8 cellular contexts compared by ENCODE assay signal in genomic region chr14:95442633-95443021, GRCh38.
A peak's percentile ranks its signal among the peaks of the same experiment; 100 is the strongest.
DNase-seq lines count a peak whose midpoint lies in the region; ATAC-seq, FAIRE-seq and TF ChIP-seq lines count a peak whose summit lies in the region.

No MANE protein-coding gene starts in this region.

- DNase-seq in A673 (ENCODE audit: low spot score) (peak; percentile 82), NCI-H2196 (lab: John Stamatoyannopoulos, UW; ENCODE audit: unreplicated experiment) (peak; percentile 71), activated B cell treated with CpG ODN at 0.5 μM for 24 hours (peak; percentile 55), bronchial epithelial cell (ENCODE audit: low read depth) (peak; percentile 61), kidney glomerular epithelial cell (lab: John Stamatoyannopoulos, UW) (peak; percentile 53)
- DNase-seq in stimulated activated CD4-positive, alpha-beta T cell treated with anti-CD3 and anti-CD28 coated beads, Interleukin-2, amount 100 ng/mL, for 48 hours, result peak; percentile 70 to 72

- no TSS peak for BruUV-seq in A673 (replicated peaks; lab: Mats Ljungman, UMichigan)

- peaks cover 34% of the 10 kb centered on the region for H3K4me1 Mint-ChIP-seq in activated B cell treated with CpG ODN at 0.5 μM for 24 hours

- H3K27me3 Mint-ChIP-seq in activated B cell treated with CpG ODN at 0.5 μM for 24 hours, result no peaks in the 10 kb centered on the region

- H3K4me3 ChIP-seq in A673 (ENCODE audit: low read depth, low read length, poor library complexity, severe bottlenecking), result no peak overlapping the region
- no peak overlapping the region for H3K4me3 ChIP-seq in bronchial epithelial cell (ENCODE audit: low read depth, low read length)

- H3K36me3 Mint-ChIP-seq in activated B cell treated with CpG ODN at 0.5 μM for 24 hours (ENCODE audit: low read depth), result peaks cover 82% of the 10 kb centered on the region

- H3K9me3 Mint-ChIP-seq in activated B cell treated with CpG ODN at 0.5 μM for 24 hours, result no peaks in the 10 kb centered on the region

- H3K9me3 ChIP-seq in A673 (ENCODE audit: low read depth, low read length, poor library complexity, severe bottlenecking), result no peaks in the 10 kb centered on the region

- no peaks in the 10 kb centered on the region for H3K27me3 ChIP-seq in A673 (replicated peaks; ENCODE audit: insufficient read depth, low read depth, low read length, poor library complexity)
- H3K27me3 ChIP-seq in bronchial epithelial cell (ENCODE audit: control insufficient read depth, insufficient read depth, low read length), result no peaks in the 10 kb centered on the region

- H3K4me1 ChIP-seq in A673 (ENCODE audit: insufficient read depth, low read length, poor library complexity, severe bottlenecking), result no peaks in the 10 kb centered on the region

- intact Hi-C loops in A673 (cut with micrococcal nuclease; ENCODE audit: unreplicated experiment), result loop anchor here (2.0 kb wide), 2 partner anchors 84 to 552 kb away; no protein-coding TSS in a partner anchor
- intact Hi-C loops in activated B cell treated with CpG ODN at 0.5 μM for 24 hours (cut with micrococcal nuclease), result loop anchor here (1.0 to 10.0 kb wide), 6 partner anchors 38 to 552 kb away; partner anchors contain the start of gene TCL1A

- H3K36me3 ChIP-seq in A673 (ENCODE audit: insufficient read depth, low read length, poor library complexity, severe bottlenecking) (no peaks in the 10 kb centered on the region), bronchial epithelial cell (ENCODE audit: control insufficient read depth, insufficient read depth, low read length) (no peaks in the 10 kb centered on the region)

- H3K27ac ChIP-seq in A673 (ENCODE audit: low read depth, low read length, poor library complexity, severe bottlenecking), result no peak overlapping the region

- ATAC-seq in GM18858 (IDR thresholded peaks at IDR 0.05; ENCODE audit: unreplicated experiment) (peak; percentile 72), HG03135 (IDR thresholded peaks at IDR 0.05; ENCODE audit: unreplicated experiment) (peak; percentile 76), activated B cell treated with CpG ODN at 0.5 μM for 24 hours (ENCODE audit: low read depth) (peak; percentile 91)

- peak overlapping the region; percentile 78 for H3K27ac Mint-ChIP-seq in activated B cell treated with CpG ODN at 0.5 μM for 24 hours

- H3K4me3 Mint-ChIP-seq in activated B cell treated with CpG ODN at 0.5 μM for 24 hours, result no peak overlapping the region

- TF ChIP-seq CTCF in A673 (conservative IDR thresholded peaks at IDR 0.05; ENCODE audit: low read depth, low read length), result peak; percentile 90
- no peak for TF ChIP-seq CTCF in activated B cell treated with CpG ODN at 0.5 μM for 24 hours (IDR thresholded peaks at IDR 0.05)
- peak; percentile 96 for TF ChIP-seq CTCF in bronchial epithelial cell (IDR thresholded peaks at IDR 0.05; ENCODE audit: insufficient read depth, low read length, severe bottlenecking)

- POLR2A ChIA-PET in A673 (lab: Charles Lee; ENCODE audit: low non-redundant PET), result no interaction called here
- POLR2A ChIA-PET in activated B cell treated with CpG ODN at 0.5 μM for 24 hours (lab: Charles Lee), result interaction anchor here (1.0 to 1.9 kb wide), 6 partner anchors 76 to 94 kb away, joined by 3 to 16 read pairs (median 6); no protein-coding TSS in a partner anchor

- no peak for FAIRE-seq in bronchial epithelial cell (lab: Jason Lieb, UNC)

- CTCF ChIA-PET in A673 (lab: Charles Lee), result interaction anchor here (0.6 to 1.6 kb wide), 11 partner anchors 8 to 593 kb away, joined by 3 to 24 read pairs (median 4); no protein-coding TSS in a partner anchor
- CTCF ChIA-PET in activated B cell treated with CpG ODN at 0.5 μM for 24 hours (lab: Charles Lee), result interaction anchor here (0.7 to 6.5 kb wide), 28 partner anchors 8 to 569 kb away, joined by 3 to 162 read pairs (median 5); partner anchors contain the start of genes GLRX5 and SYNE3
